ENCODE assay signal across 15 cellular contexts in genomic region chr4:173424899-173425805, GRCh38. TPM values are rescaled to one million over a fixed set of nuclear protein-coding genes. Genes with fewer than 3 reads are reported as not detected.
DNase-seq lines count a peak whose midpoint lies in the region; ATAC-seq and TF ChIP-seq lines count a peak whose summit lies in the region.
"Had no signal": no experiment of that assay in that cellular context is flagged by ENCODE, and none has a peak within 500 bp of the region (broad histone marks: within the 10 kb centered on the region; RNA-seq: fewer than 3 reads in every experiment).

No MANE protein-coding gene starts in this region.

- H3K36me3 ChIP-seq in naive thymus-derived CD4-positive, alpha-beta T cell (ENCODE audit: control insufficient read depth in 2 of 3, insufficient read depth in 3 of 3, low read length in 3 of 3): no peaks in the 10 kb centered on the region
- no peaks in the 10 kb centered on the region for H3K36me3 ChIP-seq in Caco-2 (ENCODE audit: control insufficient read depth, insufficient read depth, low read length)

- peak; percentile 90 for DNase-seq in AG10803 (ENCODE audit: low read depth)
- DNase-seq in HT1080 (ENCODE audit: low read depth): peak; percentile 60
- DNase-seq in central memory CD8-positive, alpha-beta T cell (ENCODE audit: low spot score in 2 of 2): no peak
- no peak for DNase-seq in naive thymus-derived CD4-positive, alpha-beta T cell
- DNase-seq in SHP77 (lab: John Stamatoyannopoulos, UW): no peak
- DNase-seq in Caco-2: no peak
- no peak for DNase-seq in activated naive CD4-positive, alpha-beta T cell treated with anti-CD3 and anti-CD28 coated beads, Interleukin-2, amount 50 U/mL, for 16 hours
- DNase-seq: activated T-cell treated with anti-CD3 and anti-CD28 coated beads, Interleukin-2, amount 50 U/mL, for 48 hours; cortex of kidney; naive B cell; NCI-H2081; PC-9 had no signal

- H3K27ac ChIP-seq in naive thymus-derived CD4-positive, alpha-beta T cell (ENCODE audit: low read depth, low read length): no peak overlapping the region
- H3K27ac ChIP-seq: PC-9, VCaP had no signal

- ATAC-seq in central memory CD8-positive, alpha-beta T cell (replicated peaks; ENCODE audit: extremely low read depth, poor library complexity, severe bottlenecking): no peak
- no peak for ATAC-seq in naive thymus-derived CD4-positive, alpha-beta T cell
- no peak for ATAC-seq in HG03432 (IDR thresholded peaks at IDR 0.05; ENCODE audit: unreplicated experiment)

- H3K9me3 ChIP-seq in naive thymus-derived CD4-positive, alpha-beta T cell (ENCODE audit: control insufficient read depth in 2 of 3, low read length in 3 of 3): no peaks in the 10 kb centered on the region
- H3K9me3 ChIP-seq in Caco-2: no peaks in the 10 kb centered on the region

- H3K27me3 Mint-ChIP-seq in central memory CD8-positive, alpha-beta T cell: no peaks in the 10 kb centered on the region
- H3K27me3 Mint-ChIP-seq in naive thymus-derived CD4-positive, alpha-beta T cell: no peaks in the 10 kb centered on the region
- H3K27me3 Mint-ChIP-seq in Caco-2 (ENCODE audit: insufficient read depth, unreplicated experiment): no peaks in the 10 kb centered on the region
- H3K27me3 Mint-ChIP-seq: IgD-negative memory B cell had no signal

- TF ChIP-seq CTCF in AG10803 (conservative IDR thresholded peaks at IDR 0.05; ENCODE audit: low read length) (no peak), Caco-2 (IDR thresholded peaks at IDR 0.05; ENCODE audit: insufficient read depth in 1 of 2, low read depth in 1 of 2, low read length in 1 of 2, severe bottlenecking in 1 of 2, unreplicated experiment in 1 of 2) (no peak)

- no peaks in the 10 kb centered on the region for H3K36me3 Mint-ChIP-seq in central memory CD8-positive, alpha-beta T cell (ENCODE audit: insufficient read depth)
- peaks cover 0 to 13% (median 0%) of the 10 kb centered on the region in 5 donors for H3K36me3 Mint-ChIP-seq in naive thymus-derived CD4-positive, alpha-beta T cell
- no peaks in the 10 kb centered on the region for H3K36me3 Mint-ChIP-seq in Caco-2 (ENCODE audit: insufficient read depth, unreplicated experiment)
- H3K36me3 Mint-ChIP-seq: IgD-negative memory B cell, naive B cell had no signal

- peak overlapping the region; percentile 19 for H3K27ac Mint-ChIP-seq in central memory CD8-positive, alpha-beta T cell (ENCODE audit: low read depth)
- peak overlapping the region in 8 of 9 donors; percentile 9 to 80 (median 62) for H3K27ac Mint-ChIP-seq in naive thymus-derived CD4-positive, alpha-beta T cell
- H3K27ac Mint-ChIP-seq in Caco-2 (ENCODE audit: unreplicated experiment): no peak overlapping the region
- H3K27ac Mint-ChIP-seq: IgD-negative memory B cell, naive B cell had no signal

- H3K4me1 Mint-ChIP-seq in central memory CD8-positive, alpha-beta T cell: peaks cover 23% of the 10 kb centered on the region
- H3K4me1 Mint-ChIP-seq in naive thymus-derived CD4-positive, alpha-beta T cell: peaks cover 23 to 50% (median 38%) of the 10 kb centered on the region in 7 donors
- H3K4me1 Mint-ChIP-seq in Caco-2 (ENCODE audit: low read depth, unreplicated experiment): peaks cover 5% of the 10 kb centered on the region
- H3K4me1 Mint-ChIP-seq: naive B cell had no signal

- no TSS peak for BruUV-seq in Caco-2 (replicated peaks; lab: Mats Ljungman, UMichigan)

- intact Hi-C loops in naive thymus-derived CD4-positive, alpha-beta T cell (cut with micrococcal nuclease): loop anchor here in 1 of 2 donors (5.0 kb wide), 1 partner anchor 258 kb away; the partner anchor contains the start of gene GALNT7
- intact Hi-C loops in Caco-2 (cut with micrococcal nuclease; ENCODE audit: unreplicated experiment): no loop called here

- H3K9me3 Mint-ChIP-seq in central memory CD8-positive, alpha-beta T cell: no peaks in the 10 kb centered on the region
- H3K9me3 Mint-ChIP-seq in naive thymus-derived CD4-positive, alpha-beta T cell: peaks cover 0 to 4% (median 0%) of the 10 kb centered on the region in 11 donors
- H3K9me3 Mint-ChIP-seq in Caco-2 (ENCODE audit: unreplicated experiment): no peaks in the 10 kb centered on the region
- H3K9me3 Mint-ChIP-seq: IgD-negative memory B cell had no signal

- H3K27me3 ChIP-seq in naive thymus-derived CD4-positive, alpha-beta T cell (ENCODE audit: control insufficient read depth in 2 of 2, insufficient read depth in 2 of 2, low read length in 2 of 2): no peaks in the 10 kb centered on the region
- no peaks in the 10 kb centered on the region for H3K27me3 ChIP-seq in Caco-2 (replicated peaks; ENCODE audit: control insufficient read depth, insufficient read depth, low read length)

- H3K4me3 Mint-ChIP-seq in central memory CD8-positive, alpha-beta T cell: no peak overlapping the region
- H3K4me3 Mint-ChIP-seq in naive thymus-derived CD4-positive, alpha-beta T cell: peak overlapping the region in 9 of 10 donors; percentile 17 to 77 (median 43)
- H3K4me3 Mint-ChIP-seq in Caco-2 (ENCODE audit: unreplicated experiment): no peak overlapping the region
- H3K4me3 Mint-ChIP-seq: IgD-negative memory B cell, naive B cell had no signal

- H3K4me3 ChIP-seq in AG10803 (ENCODE audit: low read length) (no peak overlapping the region), Caco-2 (ENCODE audit: low read depth, low read length) (no peak overlapping the region)
- no peak overlapping the region for H3K4me3 ChIP-seq in naive thymus-derived CD4-positive, alpha-beta T cell (ENCODE audit: low read length)
- H3K4me3 ChIP-seq: PC-9 had no signal

- H3K4me1 ChIP-seq in naive thymus-derived CD4-positive, alpha-beta T cell (ENCODE audit: control insufficient read depth in 2 of 2, insufficient read depth in 2 of 2, low read length in 2 of 2): peaks cover 9 to 22% of the 10 kb centered on the region in 2 donors
- H3K4me1 ChIP-seq in Caco-2: no peaks in the 10 kb centered on the region

- POLR2A ChIA-PET in naive thymus-derived CD4-positive, alpha-beta T cell (lab: Charles Lee): interaction anchor here (0.6 to 2.5 kb wide), 4 partner anchors 55 to 113 kb away, joined by 3 to 9 read pairs (median 3); partner anchors contain the start of genes HMGB2 and SAP30
- POLR2A ChIA-PET in Caco-2 (lab: Charles Lee): no interaction called here

- CTCF ChIA-PET in naive thymus-derived CD4-positive, alpha-beta T cell (lab: Charles Lee): interaction anchor here (0.6 to 1.2 kb wide), 2 partner anchors 25 to 107 kb away, joined by 3 read pairs; no protein-coding TSS in a partner anchor
- CTCF ChIA-PET in Caco-2 (lab: Charles Lee): interaction anchor here (0.7 to 0.9 kb wide), 2 partner anchors 8 to 69 kb away, joined by 3 read pairs; no protein-coding TSS in a partner anchor

RNA-seq across cellular contexts. Expression of gene SCRG1, which starts 26.2 kb away (rescaled TPM):
- not detected in 2 replicates for total RNA-seq in HT1080 (2014; rRNA removed; shearing (Covaris generic))
- polyA plus RNA-seq in HT1080 (2015; cell fraction: cytosol; rRNA removed): not detected in 2 replicates
- not detected in 2 replicates for polyA plus RNA-seq in HT1080 (2015; cell fraction: nucleus; rRNA removed)
- total RNA-seq in naive thymus-derived CD4-positive, alpha-beta T cell: not detected
- not detected for polyA plus RNA-seq in naive thymus-derived CD4-positive, alpha-beta T cell
- total RNA-seq in Caco-2 (2022): not detected in 2 replicates
- total RNA-seq: PC-9 had no signal
- polyA plus RNA-seq: IgD-negative memory B cell had no signal

RNA-seq across cellular contexts. Expression of gene SAP30, which starts 54.4 kb away (rescaled TPM):
- total RNA-seq in HT1080 (2014; rRNA removed; shearing (Covaris generic)): 62.1 and 65.8 TPM in 2 replicates
- 24.7 and 32.4 TPM in 2 replicates for polyA plus RNA-seq in HT1080 (2015; cell fraction: cytosol; rRNA removed)
- polyA plus RNA-seq in HT1080 (2015; cell fraction: nucleus; rRNA removed): 14.9 and 18.7 TPM in 2 replicates
- 10 to 100 TPM in 1 of 5 experiments, 1 to 10 TPM in 3, under 1 TPM in 1; 0.48 to 27.4 (median 1.1) TPM for total RNA-seq in naive thymus-derived CD4-positive, alpha-beta T cell
- 1 to 10 TPM in 1 of 2 donors, under 1 TPM in 1; 0.89 to 2.6 TPM for polyA plus RNA-seq in naive thymus-derived CD4-positive, alpha-beta T cell
- 9.4 and 9.8 TPM in 2 replicates for total RNA-seq in Caco-2 (2022)

Comparison
In these comparisons a context has a peak if more than half of its experiments do, and no peak if none do; other contexts are left out.
1. DNase-seq: peak in AG10803 (single experiment) and HT1080 (single experiment); none in central memory CD8-positive, alpha-beta T cell (0 of 2), naive thymus-derived CD4-positive, alpha-beta T cell (0 of 9), SHP77 (0 of 2), Caco-2 (0 of 2) and activated naive CD4-positive, alpha-beta T cell treated with anti-CD3 and anti-CD28 coated beads, Interleukin-2, amount 50 U/mL, for 16 hours (single experiment).
2. H3K4me3 Mint-ChIP-seq: peak in naive thymus-derived CD4-positive, alpha-beta T cell (9 of 10); none in central memory CD8-positive, alpha-beta T cell (single experiment) and Caco-2 (single experiment).